Comparison of ENCODE assay signal across 25 cellular contexts in genomic region chr4:78410651-78411050, GRCh38.
"Had no signal": no experiment of that assay in that cellular context is flagged by ENCODE, and none has a peak within 500 bp of the region (broad histone marks: within the 10 kb centered on the region; RNA-seq: fewer than 3 reads in every experiment).

No MANE protein-coding gene starts in this region.

- ATAC-seq: activated CD8-positive, alpha-beta T cell treated with anti-CD3 and anti-CD28 coated beads for 36 hours; activated naive CD8-positive, alpha-beta T cell treated with anti-CD3 and anti-CD28 coated beads, Interleukin-2, amount 50 U/mL, for 24 hours; activated T-cell treated with anti-CD3 and anti-CD28 coated beads, Interleukin-2, amount 50 U/mL, for 4 hours; activated T-helper 17 cell treated with anti-CD3 and anti-CD28 coated beads, Interleukin-2, amount 50 U/mL, for 72 hours; gastrocnemius medialis; pancreas; T-helper 17 cell had no signal

- H3K9me3 ChIP-seq: gastrocnemius medialis, left ventricle myocardium inferior, neutrophil, pancreas, prostate gland, right atrium auricular region, spleen, suprapubic skin, tibial artery had no signal

- H3K27ac ChIP-seq: gastrocnemius medialis, left ventricle myocardium inferior, neutrophil, pancreas, prostate gland, right atrium auricular region, spleen, suprapubic skin, tibial artery had no signal

- H3K4me3 ChIP-seq: gastrocnemius medialis, left ventricle myocardium inferior, lung, pancreas, prostate gland, right atrium auricular region, spleen, suprapubic skin, tibial artery had no signal

- H3K4me1 Mint-ChIP-seq: activated naive CD4-positive, alpha-beta T cell treated with anti-CD3 and anti-CD28 coated beads, Interleukin-2, amount 50 U/mL, for 24 hours; activated naive CD8-positive, alpha-beta T cell treated with anti-CD3 and anti-CD28 coated beads, Interleukin-2, amount 50 U/mL, for 24 hours; activated T-helper 17 cell treated with anti-CD3 and anti-CD28 coated beads, Interleukin-2, amount 50 U/mL, for 72 hours; central memory CD8-positive, alpha-beta T cell; naive B cell; nephron progenitor cell; T-helper 17 cell had no signal

- H3K27ac Mint-ChIP-seq: activated CD8-positive, alpha-beta T cell treated with anti-CD3 and anti-CD28 coated beads for 36 hours; activated naive CD4-positive, alpha-beta T cell treated with anti-CD3 and anti-CD28 coated beads, Interleukin-2, amount 50 U/mL, for 24 hours; activated naive CD8-positive, alpha-beta T cell treated with anti-CD3 and anti-CD28 coated beads, Interleukin-2, amount 50 U/mL, for 24 hours; activated T-helper 17 cell treated with anti-CD3 and anti-CD28 coated beads, Interleukin-2, amount 50 U/mL, for 72 hours; naive B cell; nephron progenitor cell; T-helper 17 cell had no signal

- H3K4me1 ChIP-seq: gastrocnemius medialis, pancreas, prostate gland, right atrium auricular region, suprapubic skin, tibial artery had no signal

- H3K27me3 Mint-ChIP-seq: activated T-helper 17 cell treated with anti-CD3 and anti-CD28 coated beads, Interleukin-2, amount 50 U/mL, for 72 hours; central memory CD8-positive, alpha-beta T cell had no signal

- H3K4me3 Mint-ChIP-seq: activated CD8-positive, alpha-beta T cell treated with anti-CD3 and anti-CD28 coated beads for 36 hours; activated naive CD4-positive, alpha-beta T cell treated with anti-CD3 and anti-CD28 coated beads, Interleukin-2, amount 50 U/mL, for 24 hours; activated naive CD8-positive, alpha-beta T cell treated with anti-CD3 and anti-CD28 coated beads, Interleukin-2, amount 50 U/mL, for 24 hours; activated T-cell treated with anti-CD3 and anti-CD28 coated beads, Interleukin-2, amount 50 U/mL, for 4 hours; activated T-helper 17 cell treated with anti-CD3 and anti-CD28 coated beads, Interleukin-2, amount 50 U/mL, for 72 hours; central memory CD8-positive, alpha-beta T cell; naive B cell; nephron progenitor cell; T-helper 17 cell had no signal

- H3K36me3 ChIP-seq: gastrocnemius medialis, left ventricle myocardium inferior, neutrophil, pancreas, prostate gland, right atrium auricular region, spleen, suprapubic skin, tibial artery had no signal

- H3K27me3 ChIP-seq: gastrocnemius medialis, neutrophil, pancreas, right atrium auricular region, spleen, suprapubic skin, tibial artery had no signal

- H3K36me3 Mint-ChIP-seq: activated naive CD4-positive, alpha-beta T cell treated with anti-CD3 and anti-CD28 coated beads, Interleukin-2, amount 50 U/mL, for 24 hours; naive B cell had no signal

- DNase-seq: activated CD4-positive, alpha-beta T cell treated with anti-CD3 and anti-CD28 coated beads, Interleukin-2, amount 50 U/mL, for 1 hour; activated CD8-positive, alpha-beta T cell treated with anti-CD3 and anti-CD28 coated beads for 36 hours; activated naive CD8-positive, alpha-beta T cell treated with anti-CD3 and anti-CD28 coated beads, Interleukin-2, amount 50 U/mL, for 24 hours; activated T-cell treated with anti-CD3 and anti-CD28 coated beads, Interleukin-2, amount 50 U/mL, for 4 hours; dermis blood vessel endothelial cell; effector CD4-positive, alpha-beta T cell; gastrocnemius medialis; glutamatergic neuron; left ventricle myocardium inferior; naive B cell; nephron progenitor cell; pancreas; spleen; stimulated activated naive CD4-positive, alpha-beta T cell; T-helper 17 cell; T1000; tibial artery had no signal

- H3K9me3 Mint-ChIP-seq: activated CD8-positive, alpha-beta T cell treated with anti-CD3 and anti-CD28 coated beads for 36 hours; activated naive CD4-positive, alpha-beta T cell treated with anti-CD3 and anti-CD28 coated beads, Interleukin-2, amount 50 U/mL, for 24 hours; activated naive CD8-positive, alpha-beta T cell treated with anti-CD3 and anti-CD28 coated beads, Interleukin-2, amount 50 U/mL, for 24 hours; activated T-cell treated with anti-CD3 and anti-CD28 coated beads, Interleukin-2, amount 50 U/mL, for 4 hours; activated T-helper 17 cell treated with anti-CD3 and anti-CD28 coated beads, Interleukin-2, amount 50 U/mL, for 72 hours; central memory CD8-positive, alpha-beta T cell; nephron progenitor cell had no signal
